ENCODE assay signal across 9 cellular contexts in the genomic region with DNA sequence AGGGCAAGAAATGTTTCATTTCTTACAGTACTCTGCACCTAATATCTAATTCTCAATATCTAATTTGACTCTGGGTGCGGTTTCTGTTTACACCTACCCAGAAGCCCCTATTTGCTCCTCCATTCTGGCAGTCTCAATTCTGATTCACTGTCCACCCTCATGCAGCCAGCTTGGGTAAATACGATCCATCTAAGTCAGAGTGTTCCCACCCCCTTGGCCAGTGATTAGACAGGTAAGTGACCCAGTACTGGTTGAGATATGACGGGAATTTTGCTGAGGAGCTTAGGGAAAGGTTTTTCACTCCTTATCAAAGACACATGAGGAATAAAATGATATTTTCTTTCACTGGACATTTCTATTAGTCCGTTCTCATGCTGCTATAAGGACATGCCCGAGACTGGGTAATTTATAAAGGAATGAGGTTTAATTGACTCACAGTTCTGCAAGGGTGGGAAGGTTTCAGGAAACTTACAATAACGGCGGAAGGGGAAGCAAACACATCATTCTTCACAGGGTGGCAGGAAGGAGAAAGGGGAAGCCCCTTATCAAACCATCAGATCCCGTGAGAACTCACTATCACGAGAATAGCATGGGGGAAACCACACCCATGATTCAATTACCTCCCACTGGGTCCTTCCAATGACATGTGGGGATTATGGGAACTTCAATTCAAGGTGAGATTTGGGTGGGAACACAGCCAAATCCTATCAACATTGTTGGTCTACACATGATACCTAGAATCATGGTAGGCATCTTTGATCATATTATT. TPM values are rescaled to one million over a fixed set of nuclear protein-coding genes. Genes with fewer than 3 reads are reported as not detected.
DNase-seq lines count a peak whose midpoint lies in the region; ATAC-seq and TF ChIP-seq lines count a peak whose summit lies in the region.
"Had no signal": no experiment of that assay in that cellular context is flagged by ENCODE, and none has a peak within 500 bp of the region (broad histone marks: within the 10 kb centered on the region; RNA-seq: fewer than 3 reads in every experiment).

No MANE protein-coding gene starts in this region.

- DNase-seq in SK-MEL-5 (ENCODE audit: low read depth, low spot score): peak; percentile 21
- peak; percentile 23 to 77 for DNase-seq in lung microvascular endothelial cell (ENCODE audit: low read depth in 2 of 2)
- DNase-seq in upper lobe of left lung: no peak
- no peak for DNase-seq in effector CD8-positive, alpha-beta T cell (lab: John Stamatoyannopoulos, UW)
- no peak for DNase-seq in ACHN
- DNase-seq: right cardiac atrium had no signal

- H3K27ac ChIP-seq in HEK293 (ENCODE audit: extremely low read depth, low read depth, low read length): no peak overlapping the region
- no peak overlapping the region for H3K27ac ChIP-seq in upper lobe of left lung
- H3K27ac ChIP-seq: SJSA1, suprapubic skin had no signal

- ATAC-seq in upper lobe of left lung (ENCODE audit: low FRiP score in 2 of 2): no peak

- H3K9me3 ChIP-seq in HEK293 (ENCODE audit: control insufficient read depth, insufficient read depth, low read depth, low read length): no peaks in the 10 kb centered on the region
- H3K9me3 ChIP-seq in upper lobe of left lung: no peaks in the 10 kb centered on the region
- H3K9me3 ChIP-seq: SJSA1, suprapubic skin had no signal

- H3K36me3 ChIP-seq in HEK293 (ENCODE audit: control insufficient read depth in 2 of 2, insufficient read depth in 1 of 2, low read length in 2 of 2): peaks cover 21 to 41% of the 10 kb centered on the region in 2 experiments
- H3K36me3 ChIP-seq in upper lobe of left lung: peaks cover 0 to 39% (median 0%) of the 10 kb centered on the region in 4 donors

- in situ Hi-C loops in SK-MEL-5 (cut with HindIII; ENCODE audit: low pct_unique_long_range_greater_than_20kb, low sequenced_read_pairs): no loop called here
- in situ Hi-C loops in ACHN (cut with HindIII; ENCODE audit: low pct_ligation_motif_present, low pct_unique_long_range_greater_than_20kb, low sequenced_read_pairs): no loop called here

- TF ChIP-seq CTCF in HEK293 (tag by site-specific recombination; IDR thresholded peaks at IDR 0.05) (no peak), upper lobe of left lung (IDR thresholded peaks at IDR 0.05) (no peak)

- CTCF ChIA-PET in HEK293 (lab: Yijun Ruan, JAX): interaction anchor here (0.6 to 1.4 kb wide), 7 partner anchors 9 to 630 kb away, joined by 3 to 6 read pairs (median 3); no protein-coding TSS in a partner anchor

- 36 to 45% methylated on average over 9 of the region's 9 CpGs for WGBS in upper lobe of left lung, 2 donors

- POLR2A ChIA-PET in HEK293 (lab: Yijun Ruan, JAX): interaction anchor here (0.6 to 0.8 kb wide), 2 partner anchors 30 to 1236 kb away, joined by 3 to 4 read pairs; partner anchors contain the start of gene GLO1

- TF ChIP-seq EP300 in upper lobe of left lung (IDR thresholded peaks at IDR 0.05): no peak

- no peaks in the 10 kb centered on the region for H3K27me3 ChIP-seq in upper lobe of left lung
- H3K27me3 ChIP-seq: SJSA1, suprapubic skin had no signal

- H3K4me1 ChIP-seq in HEK293 (ENCODE audit: control insufficient read depth, insufficient read depth, low read length) (no peaks in the 10 kb centered on the region; the same call in 1 of the 2 replicates), upper lobe of left lung (peaks cover 3 to 35% (median 13%) of the 10 kb centered on the region in 4 donors)
- H3K4me1 ChIP-seq: SJSA1, suprapubic skin had no signal

- H3K4me3 ChIP-seq in HEK293 (ENCODE audit: low read depth, low read length) (no peak overlapping the region), upper lobe of left lung (no peak overlapping the region)
- H3K4me3 ChIP-seq: SJSA1, suprapubic skin had no signal

- TF ChIP-seq POLR2A in upper lobe of left lung (IDR thresholded peaks at IDR 0.05): no peak

TF ChIP-seq in HEK293, 187 proteins besides CTCF, POLR2A, EP300 and RAD21 (continues in another document):
- TF ChIP-seq SP3 (tag by site-specific recombination; IDR thresholded peaks at IDR 0.05): 0 out of 2 replicates have a peak, but pooled peaks have one; percentile 24
- TF ChIP-seq SP2 (tag by site-specific recombination; IDR thresholded peaks at IDR 0.05): 0 out of 2 replicates have a peak, but pooled peaks have one; percentile 15
- TF ChIP-seq, protein P1, sequence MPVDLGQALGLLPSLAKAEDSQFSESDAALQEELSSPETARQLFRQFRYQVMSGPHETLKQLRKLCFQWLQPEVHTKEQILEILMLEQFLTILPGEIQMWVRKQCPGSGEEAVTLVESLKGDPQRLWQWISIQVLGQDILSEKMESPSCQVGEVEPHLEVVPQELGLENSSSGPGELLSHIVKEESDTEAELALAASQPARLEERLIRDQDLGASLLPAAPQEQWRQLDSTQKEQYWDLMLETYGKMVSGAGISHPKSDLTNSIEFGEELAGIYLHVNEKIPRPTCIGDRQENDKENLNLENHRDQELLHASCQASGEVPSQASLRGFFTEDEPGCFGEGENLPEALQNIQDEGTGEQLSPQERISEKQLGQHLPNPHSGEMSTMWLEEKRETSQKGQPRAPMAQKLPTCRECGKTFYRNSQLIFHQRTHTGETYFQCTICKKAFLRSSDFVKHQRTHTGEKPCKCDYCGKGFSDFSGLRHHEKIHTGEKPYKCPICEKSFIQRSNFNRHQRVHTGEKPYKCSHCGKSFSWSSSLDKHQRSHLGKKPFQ (tag by site-specific recombination; IDR thresholded peaks at IDR 0.05): 0 out of 2 replicates have a peak, but pooled peaks have one; percentile 41
- no peak for TF ChIP-seq ZNF175 (tag by site-specific recombination; IDR thresholded peaks at IDR 0.05)
- 0 out of 2 replicates have a peak, but pooled peaks have one; percentile 46 for TF ChIP-seq ZNF600 (tag by site-specific recombination; IDR thresholded peaks at IDR 0.05)
- TF ChIP-seq GLIS1 (tag by site-specific recombination; IDR thresholded peaks at IDR 0.05): peak; percentile 31; the same call in 1 of the 2 replicates
- 0 out of 2 replicates have a peak, but pooled peaks have one; percentile 40 for TF ChIP-seq ZNF76 (tag by site-specific recombination; IDR thresholded peaks at IDR 0.05; ENCODE audit: borderline replicate concordance, low read depth)
- TF ChIP-seq ZEB2 (tag by site-specific recombination; IDR thresholded peaks at IDR 0.05): 0 out of 2 replicates have a peak, but pooled peaks have one; percentile 33
- TF ChIP-seq, protein P2, sequence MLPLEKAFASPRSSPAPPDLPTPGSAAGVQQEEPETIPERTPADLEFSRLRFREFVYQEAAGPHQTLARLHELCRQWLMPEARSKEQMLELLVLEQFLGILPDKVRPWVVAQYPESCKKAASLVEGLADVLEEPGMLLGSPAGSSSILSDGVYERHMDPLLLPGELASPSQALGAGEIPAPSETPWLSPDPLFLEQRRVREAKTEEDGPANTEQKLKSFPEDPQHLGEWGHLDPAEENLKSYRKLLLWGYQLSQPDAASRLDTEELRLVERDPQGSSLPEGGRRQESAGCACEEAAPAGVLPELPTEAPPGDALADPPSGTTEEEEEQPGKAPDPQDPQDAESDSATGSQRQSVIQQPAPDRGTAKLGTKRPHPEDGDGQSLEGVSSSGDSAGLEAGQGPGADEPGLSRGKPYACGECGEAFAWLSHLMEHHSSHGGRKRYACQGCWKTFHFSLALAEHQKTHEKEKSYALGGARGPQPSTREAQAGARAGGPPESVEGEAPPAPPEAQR (tag by site-specific recombination; IDR thresholded peaks at IDR 0.05): no peak
- TF ChIP-seq ZNF658 (tag by site-specific recombination; IDR thresholded peaks at IDR 0.05): no peak
- peak; percentile 68 for TF ChIP-seq PRDM10 (tag by site-specific recombination; IDR thresholded peaks at IDR 0.05)

RNA-seq across cellular contexts. Expression of gene GLO1, which starts 29.4 kb away (rescaled TPM):
- 349 and 373 TPM in 2 replicates for total RNA-seq in SK-MEL-5 (2014; rRNA removed; shearing (Covaris generic))
- polyA plus RNA-seq in SK-MEL-5 (2015; cell fraction: cytosol; rRNA removed): 185 and 208 TPM in 2 replicates
- 53.2 and 63.3 TPM in 2 replicates for polyA plus RNA-seq in SK-MEL-5 (2015; cell fraction: nucleus; rRNA removed)
- total RNA-seq in lung microvascular endothelial cell (76.0 and 91.3 TPM in 2 replicates), upper lobe of left lung (100 to 1,000 TPM in 1 of 6 donors, 10 to 100 TPM in 5; 25.1 to 111 (median 74.6) TPM)

RNA-seq across cellular contexts. Expression of gene BTBD9, which starts 33.9 kb away (rescaled TPM):
- total RNA-seq in SK-MEL-5 (2014; rRNA removed; shearing (Covaris generic)): 10.3 and 11.9 TPM in 2 replicates
- 5.8 and 6.2 TPM in 2 replicates for polyA plus RNA-seq in SK-MEL-5 (2015; cell fraction: cytosol; rRNA removed)
- polyA plus RNA-seq in SK-MEL-5 (2015; cell fraction: nucleus; rRNA removed): 4.9 and 5.5 TPM in 2 replicates
- total RNA-seq in lung microvascular endothelial cell (5.9 and 7.1 TPM in 2 replicates), upper lobe of left lung (10 to 100 TPM; 18.2 to 60.8 (median 44.9) TPM)

RNA-seq across cellular contexts. Expression of gene DNAH8, which starts 41.5 kb away (rescaled TPM):
- total RNA-seq in SK-MEL-5 (2014; rRNA removed; shearing (Covaris generic)): under 0.01 TPM in 1 of 2 replicates, not detected in the other
- 0.01 and 0.05 TPM in 2 replicates for polyA plus RNA-seq in SK-MEL-5 (2015; cell fraction: cytosol; rRNA removed)
- 0.06 TPM in 1 of 2 replicates, not detected in the other for polyA plus RNA-seq in SK-MEL-5 (2015; cell fraction: nucleus; rRNA removed)
- under 0.01 TPM in 1 of 2 replicates, not detected in the other for total RNA-seq in lung microvascular endothelial cell
- total RNA-seq in upper lobe of left lung: under 1 TPM in 4 of 6 donors, not detected in 2; under 0.01 to 0.24 (median 0.15) TPM
- total RNA-seq: right cardiac atrium, SJSA1 had no signal
- polyA plus RNA-seq: right cardiac atrium had no signal

Comparison
In these comparisons a context has a peak if more than half of its experiments do, and no peak if none do; other contexts are left out.
1. DNase-seq: peak in SK-MEL-5 (single experiment) and lung microvascular endothelial cell (2 of 2); none in upper lobe of left lung (0 of 2), effector CD8-positive, alpha-beta T cell (single experiment) and ACHN (single experiment).